11 cellular contexts compared by ENCODE assay signal in the genomic region with DNA sequence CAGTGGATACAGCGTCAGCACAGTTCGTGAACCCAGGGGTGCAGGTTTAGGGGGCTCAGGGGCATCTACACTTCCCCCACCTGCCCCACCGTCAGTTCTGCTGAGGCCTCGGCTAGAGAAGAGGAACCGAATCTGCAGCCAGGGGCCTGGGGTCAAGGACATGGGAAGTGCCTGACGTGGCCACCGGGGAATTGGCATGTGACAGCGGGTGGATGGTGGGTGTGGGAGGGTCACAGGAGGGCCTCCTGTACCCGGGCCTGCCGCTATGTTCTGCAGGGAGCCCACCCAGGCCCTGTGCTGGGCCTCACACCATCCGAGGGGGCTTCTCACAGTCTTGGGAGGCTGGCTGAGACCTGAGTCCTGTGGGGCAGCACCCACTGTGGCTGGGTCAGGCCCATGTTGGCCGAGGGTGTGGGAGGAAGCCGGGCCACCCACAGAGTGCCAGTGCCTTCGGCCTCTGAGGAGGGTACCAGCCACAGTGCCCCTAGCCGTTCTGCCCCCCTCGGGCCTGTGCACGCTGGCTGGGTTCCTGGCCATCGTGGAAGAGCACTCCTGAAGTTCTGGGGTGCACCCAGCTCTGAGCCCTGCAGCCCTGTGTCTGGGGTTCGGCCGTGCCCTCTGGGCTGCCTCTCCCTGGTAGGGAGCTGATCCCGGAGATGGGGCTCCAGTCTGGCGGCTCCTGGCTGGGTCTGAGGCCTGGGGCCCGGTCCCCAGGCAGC. TPM values are rescaled to one million over a fixed set of nuclear protein-coding genes. Genes with fewer than 3 reads are reported as not detected.
DNase-seq lines count a peak whose midpoint lies in the region; ATAC-seq and TF ChIP-seq lines count a peak whose summit lies in the region.
"Had no signal": no experiment of that assay in that cellular context is flagged by ENCODE, and none has a peak within 500 bp of the region (broad histone marks: within the 10 kb centered on the region; RNA-seq: fewer than 3 reads in every experiment).

No MANE protein-coding gene starts in this region.

- 56 to 71% (median 63%) methylated on average over 21 to 23 of the region's 23 CpGs for WGBS in psoas muscle, 3 donors

- H3K27ac ChIP-seq in psoas muscle, result peak overlapping the region; percentile 62
- no peak overlapping the region for H3K27ac ChIP-seq in foreskin keratinocyte

- H3K36me3 ChIP-seq in psoas muscle (ENCODE audit: insufficient read depth in 1 of 2, low read depth in 1 of 2), result no peaks in the 10 kb centered on the region

- TF ChIP-seq CTCF in GM13976 (IDR thresholded peaks at IDR 0.05; ENCODE audit: borderline replicate concordance, control extremely low read depth, extremely low read depth, insufficient read depth, missing control alignments) (no peak), psoas muscle (IDR thresholded peaks at IDR 0.05) (no peak), foreskin keratinocyte (conservative IDR thresholded peaks at IDR 0.05) (no peak)

- in situ Hi-C loops in GM13976 (cut with MboI; ENCODE audit: low sequenced_read_pairs, unreplicated experiment), result no loop called here

- intact Hi-C loops in psoas muscle (cut with DNase I), result no loop called here

- no peaks in the 10 kb centered on the region for H3K27me3 ChIP-seq in psoas muscle (ENCODE audit: insufficient read depth in 3 of 3, low read length in 2 of 3)
- H3K27me3 ChIP-seq in foreskin keratinocyte, result no peaks in the 10 kb centered on the region

- DNase-seq in GM13976 (ENCODE audit: low spot score) (peak; percentile 75), NOMO-1 treated with DMSO at 0.1 percent for 48 hours (lab: John Stamatoyannopoulos, UW; ENCODE audit: unreplicated experiment) (peak; percentile 83), germinal center (ENCODE audit: low spot score) (peak; percentile 65), psoas muscle (peak; percentile 69 to 76), foreskin keratinocyte (no peak), NCI-H2227 treated with DMSO at 0.1 percent for 48 hours (lab: John Stamatoyannopoulos, UW) (no peak)
- DNase-seq: activated CD4-positive, alpha-beta memory T cell treated with anti-CD3 and anti-CD28 coated beads for 36 hours; effector CD8-positive, alpha-beta T cell; NCI-H345 had no signal

- no peaks in the 10 kb centered on the region for H3K9me3 ChIP-seq in psoas muscle

- peak overlapping the region; percentile 18 for H3K4me3 ChIP-seq in psoas muscle

- peaks cover 49% of the 10 kb centered on the region for H3K4me1 ChIP-seq in psoas muscle
- H3K4me1 ChIP-seq in foreskin keratinocyte, result peaks cover 4% of the 10 kb centered on the region

- no peak for ATAC-seq in psoas muscle
- ATAC-seq in foreskin keratinocyte, result no peak
- ATAC-seq in GM18873 (IDR thresholded peaks at IDR 0.05; ENCODE audit: low FRiP score, unreplicated experiment), result no peak
- no peak for ATAC-seq in HG02759 (IDR thresholded peaks at IDR 0.05; ENCODE audit: unreplicated experiment)

RNA-seq across cellular contexts. Expression of gene TTYH3, which starts 5.9 kb away (rescaled TPM):
- total RNA-seq in psoas muscle (10 to 100 TPM in 1 of 4 donors, 1 to 10 TPM in 3; 6.5 to 11.3 (median 7.1) TPM), foreskin keratinocyte (28.6 and 33.6 TPM in 2 replicates)
- polyA plus RNA-seq in psoas muscle (1 to 10 TPM; 1.3 to 2.4 (median 1.9) TPM), foreskin keratinocyte (30.3 and 31.0 TPM in 2 replicates)

RNA-seq across cellular contexts. Expression of gene AMZ1, which starts 50.3 kb away (rescaled TPM):
- total RNA-seq in psoas muscle, result not detected
- polyA plus RNA-seq in psoas muscle, result under 1 TPM in 1 of 3 donors, not detected in 2; 0.03 TPM
- not detected in 2 replicates for total RNA-seq in foreskin keratinocyte
- not detected in 2 replicates for polyA plus RNA-seq in foreskin keratinocyte

Comparison
In these comparisons a context has a peak if more than half of its experiments do, and no peak if none do; other contexts are left out.
1. DNase-seq: peak in GM13976 (single experiment), NOMO-1 treated with DMSO at 0.1 percent for 48 hours (single experiment), germinal center (single experiment) and psoas muscle (2 of 2); none in foreskin keratinocyte (0 of 2) and NCI-H2227 treated with DMSO at 0.1 percent for 48 hours (single experiment).